In the genomic region with DNA sequence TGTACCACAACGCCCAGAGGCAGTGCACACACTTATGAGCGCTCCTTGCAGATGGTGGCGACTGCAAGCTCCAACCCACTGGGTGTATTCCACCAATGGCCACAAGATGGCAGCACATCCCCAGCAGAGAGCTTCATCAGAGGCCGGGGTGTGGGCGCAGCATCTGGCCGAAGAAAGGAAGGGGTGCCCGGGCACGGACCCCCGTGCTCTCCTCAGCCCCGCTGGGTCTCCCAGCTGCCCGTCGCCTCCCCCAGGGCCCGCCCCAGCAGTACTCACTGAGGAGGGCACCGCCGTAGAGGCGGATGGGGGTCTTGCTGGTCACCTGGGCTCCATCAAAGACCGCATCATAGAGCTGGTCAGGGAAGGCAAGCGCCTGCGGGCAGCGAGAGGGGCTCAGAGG, we compare ENCODE assay signal across 8 cellular contexts. TPM values are rescaled to one million over a fixed set of nuclear protein-coding genes. Genes with fewer than 3 reads are reported as not detected.
DNase-seq lines count a peak whose midpoint lies in the region; ATAC-seq and TF ChIP-seq lines count a peak whose summit lies in the region.

No MANE protein-coding gene starts in this region.

- H3K9me2 ChIP-seq in GM23338 (ENCODE audit: insufficient read depth): no peaks in the 10 kb centered on the region

- H3K36me3 Mint-ChIP-seq in GM23338 (ENCODE audit: low read depth): peaks cover 12% of the 10 kb centered on the region

- H3K27ac ChIP-seq in GM23338 (ENCODE audit: low read depth) (no peak overlapping the region), iPS-20b (ENCODE audit: low read length) (no peak overlapping the region)

- no peaks in the 10 kb centered on the region for H3K9me3 Mint-ChIP-seq in GM23338

- no peak overlapping the region for H2AFZ ChIP-seq in GM23338

- H3F3A ChIP-seq in GM23338 (replicated peaks; ENCODE audit: low read depth): no peaks in the 10 kb centered on the region

- DNase-seq in DMS 273 (lab: John Stamatoyannopoulos, UW; ENCODE audit: unreplicated experiment): peak; percentile 87
- peak; percentile 90 for DNase-seq in GM23338 (ENCODE audit: low spot score)
- peak; percentile 73 for DNase-seq in NCI-H1694 treated with DMSO at 0.1 percent for 48 hours (lab: John Stamatoyannopoulos, UW)
- DNase-seq in T1000 (lab: John Stamatoyannopoulos, UW): peak; percentile 55
- peak; percentile 76 for DNase-seq in astrocyte of the spinal cord (ENCODE audit: low read depth, low spot score)
- peak; percentile 73 to 88 (median 75) for DNase-seq in stimulated activated CD4-positive, alpha-beta T cell treated with anti-CD3 and anti-CD28 coated beads, Interleukin-12 subunit alpha, Interleukin-12 subunit beta, amount 100 ng/mL, for 48 hours (ENCODE audit: low read depth in 2 of 3, low spot score in 1 of 3)

- no peaks in the 10 kb centered on the region for H3K9me3 ChIP-seq in iPS-20b (ENCODE audit: insufficient read depth, low read depth, low read length)

- H3K36me3 ChIP-seq in GM23338 (ENCODE audit: insufficient read depth): no peaks in the 10 kb centered on the region
- H3K36me3 ChIP-seq in iPS-20b (ENCODE audit: insufficient read depth, low read depth, low read length): peaks cover 4% of the 10 kb centered on the region; the same call in 1 of the 2 replicates

- H3K27me3 Mint-ChIP-seq in GM23338 (ENCODE audit: insufficient read depth, low read depth, poor library complexity): peaks cover 14% of the 10 kb centered on the region

- no peaks in the 10 kb centered on the region for H4K20me1 ChIP-seq in GM23338 (replicated peaks; ENCODE audit: insufficient read depth)

- H3K9ac ChIP-seq in iPS-20b (ENCODE audit: low read depth, low read length): no peak overlapping the region

- peak; percentile 84 to 95 for TF ChIP-seq CTCF in GM23338 (conservative IDR thresholded peaks at IDR 0.05; ENCODE audit: low read depth in 2 of 2)
- peak; percentile 92 for TF ChIP-seq CTCF in astrocyte of the spinal cord (IDR thresholded peaks at IDR 0.05; ENCODE audit: low read depth, low read length)

- H3K4me3 Mint-ChIP-seq in GM23338: no peak overlapping the region

- ATAC-seq in GM23338 (peak; percentile 80), HG02840 (IDR thresholded peaks at IDR 0.05; ENCODE audit: low FRiP score, unreplicated experiment) (no peak)

- H3K4me2 ChIP-seq in GM23338: peak overlapping the region; percentile 75

- no peak overlapping the region for H3K27ac Mint-ChIP-seq in GM23338

- no peaks in the 10 kb centered on the region for H3K27me3 ChIP-seq in GM23338 (ENCODE audit: insufficient read depth)
- no peaks in the 10 kb centered on the region for H3K27me3 ChIP-seq in iPS-20b (ENCODE audit: insufficient read depth, low read length)

- peaks cover 25% of the 10 kb centered on the region for H3K4me1 Mint-ChIP-seq in GM23338

- H3K4me1 ChIP-seq in GM23338 (ENCODE audit: insufficient read depth) (peaks cover 7% of the 10 kb centered on the region; the same call in 1 of the 2 replicates), iPS-20b (ENCODE audit: insufficient read depth, low read length) (no peaks in the 10 kb centered on the region; the same call in 1 of the 2 replicates)

- in situ Hi-C loops in astrocyte of the spinal cord (cut with HindIII; ENCODE audit: low sequenced_read_pairs): no loop called here

- H3K79me2 ChIP-seq in GM23338 (replicated peaks; ENCODE audit: insufficient read depth): no peaks in the 10 kb centered on the region

- H3K4me3 ChIP-seq in GM23338: peak overlapping the region; percentile 45; the same call in 1 of the 2 replicates
- no peak overlapping the region for H3K4me3 ChIP-seq in astrocyte of the spinal cord (ENCODE audit: low read depth, low read length)
- H3K4me3 ChIP-seq in iPS-20b (ENCODE audit: low read length): peak overlapping the region; percentile 44; the same call in 1 of the 2 replicates

TF ChIP-seq in GM23338, 12 proteins besides CTCF, POLR2A, EP300 and RAD21 (continues in another document):
- no peak for TF ChIP-seq EZH2phosphoT487 (IDR thresholded peaks at IDR 0.05; ENCODE audit: unreplicated experiment)
- TF ChIP-seq, protein P1, sequence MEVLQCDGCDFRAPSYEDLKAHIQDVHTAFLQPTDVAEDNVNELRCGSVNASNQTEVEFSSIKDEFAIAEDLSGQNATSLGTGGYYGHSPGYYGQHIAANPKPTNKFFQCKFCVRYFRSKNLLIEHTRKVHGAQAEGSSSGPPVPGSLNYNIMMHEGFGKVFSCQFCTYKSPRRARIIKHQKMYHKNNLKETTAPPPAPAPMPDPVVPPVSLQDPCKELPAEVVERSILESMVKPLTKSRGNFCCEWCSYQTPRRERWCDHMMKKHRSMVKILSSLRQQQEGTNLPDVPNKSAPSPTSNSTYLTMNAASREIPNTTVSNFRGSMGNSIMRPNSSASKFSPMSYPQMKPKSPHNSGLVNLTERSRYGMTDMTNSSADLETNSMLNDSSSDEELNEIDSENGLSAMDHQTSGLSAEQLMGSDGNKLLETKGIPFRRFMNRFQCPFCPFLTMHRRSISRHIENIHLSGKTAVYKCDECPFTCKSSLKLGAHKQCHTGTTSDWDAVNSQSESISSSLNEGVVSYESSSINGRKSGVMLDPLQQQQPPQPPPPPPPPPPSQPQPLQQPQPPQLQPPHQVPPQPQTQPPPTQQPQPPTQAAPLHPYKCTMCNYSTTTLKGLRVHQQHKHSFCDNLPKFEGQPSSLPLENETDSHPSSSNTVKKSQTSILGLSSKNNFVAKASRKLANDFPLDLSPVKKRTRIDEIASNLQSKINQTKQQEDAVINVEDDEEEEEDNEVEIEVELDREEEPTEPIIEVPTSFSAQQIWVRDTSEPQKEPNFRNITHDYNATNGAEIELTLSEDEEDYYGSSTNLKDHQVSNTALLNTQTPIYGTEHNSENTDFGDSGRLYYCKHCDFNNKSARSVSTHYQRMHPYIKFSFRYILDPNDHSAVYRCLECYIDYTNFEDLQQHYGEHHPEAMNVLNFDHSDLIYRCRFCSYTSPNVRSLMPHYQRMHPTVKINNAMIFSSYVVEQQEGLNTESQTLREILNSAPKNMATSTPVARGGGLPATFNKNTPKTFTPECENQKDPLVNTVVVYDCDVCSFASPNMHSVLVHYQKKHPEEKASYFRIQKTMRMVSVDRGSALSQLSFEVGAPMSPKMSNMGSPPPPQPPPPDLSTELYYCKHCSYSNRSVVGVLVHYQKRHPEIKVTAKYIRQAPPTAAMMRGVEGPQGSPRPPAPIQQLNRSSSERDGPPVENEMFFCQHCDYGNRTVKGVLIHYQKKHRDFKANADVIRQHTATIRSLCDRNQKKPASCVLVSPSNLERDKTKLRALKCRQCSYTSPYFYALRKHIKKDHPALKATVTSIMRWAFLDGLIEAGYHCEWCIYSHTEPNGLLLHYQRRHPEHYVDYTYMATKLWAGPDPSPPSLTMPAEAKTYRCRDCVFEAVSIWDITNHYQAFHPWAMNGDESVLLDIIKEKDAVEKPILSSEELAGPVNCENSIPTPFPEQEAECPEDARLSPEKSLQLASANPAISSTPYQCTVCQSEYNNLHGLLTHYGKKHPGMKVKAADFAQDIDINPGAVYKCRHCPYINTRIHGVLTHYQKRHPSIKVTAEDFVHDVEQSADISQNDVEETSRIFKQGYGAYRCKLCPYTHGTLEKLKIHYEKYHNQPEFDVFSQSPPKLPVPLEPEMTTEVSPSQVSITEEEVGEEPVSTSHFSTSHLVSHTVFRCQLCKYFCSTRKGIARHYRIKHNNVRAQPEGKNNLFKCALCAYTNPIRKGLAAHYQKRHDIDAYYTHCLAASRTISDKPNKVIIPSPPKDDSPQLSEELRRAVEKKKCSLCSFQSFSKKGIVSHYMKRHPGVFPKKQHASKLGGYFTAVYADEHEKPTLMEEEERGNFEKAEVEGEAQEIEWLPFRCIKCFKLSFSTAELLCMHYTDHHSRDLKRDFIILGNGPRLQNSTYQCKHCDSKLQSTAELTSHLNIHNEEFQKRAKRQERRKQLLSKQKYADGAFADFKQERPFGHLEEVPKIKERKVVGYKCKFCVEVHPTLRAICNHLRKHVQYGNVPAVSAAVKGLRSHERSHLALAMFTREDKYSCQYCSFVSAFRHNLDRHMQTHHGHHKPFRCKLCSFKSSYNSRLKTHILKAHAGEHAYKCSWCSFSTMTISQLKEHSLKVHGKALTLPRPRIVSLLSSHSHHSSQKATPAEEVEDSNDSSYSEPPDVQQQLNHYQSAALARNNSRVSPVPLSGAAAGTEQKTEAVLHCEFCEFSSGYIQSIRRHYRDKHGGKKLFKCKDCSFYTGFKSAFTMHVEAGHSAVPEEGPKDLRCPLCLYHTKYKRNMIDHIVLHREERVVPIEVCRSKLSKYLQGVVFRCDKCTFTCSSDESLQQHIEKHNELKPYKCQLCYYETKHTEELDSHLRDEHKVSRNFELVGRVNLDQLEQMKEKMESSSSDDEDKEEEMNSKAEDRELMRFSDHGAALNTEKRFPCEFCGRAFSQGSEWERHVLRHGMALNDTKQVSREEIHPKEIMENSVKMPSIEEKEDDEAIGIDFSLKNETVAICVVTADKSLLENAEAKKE (CRISPR knock-in tag; IDR thresholded peaks at IDR 0.05): no peak
- TF ChIP-seq ZNF114 (CRISPR knock-in tag; IDR thresholded peaks at IDR 0.05): no peak
- TF ChIP-seq, protein P2, sequence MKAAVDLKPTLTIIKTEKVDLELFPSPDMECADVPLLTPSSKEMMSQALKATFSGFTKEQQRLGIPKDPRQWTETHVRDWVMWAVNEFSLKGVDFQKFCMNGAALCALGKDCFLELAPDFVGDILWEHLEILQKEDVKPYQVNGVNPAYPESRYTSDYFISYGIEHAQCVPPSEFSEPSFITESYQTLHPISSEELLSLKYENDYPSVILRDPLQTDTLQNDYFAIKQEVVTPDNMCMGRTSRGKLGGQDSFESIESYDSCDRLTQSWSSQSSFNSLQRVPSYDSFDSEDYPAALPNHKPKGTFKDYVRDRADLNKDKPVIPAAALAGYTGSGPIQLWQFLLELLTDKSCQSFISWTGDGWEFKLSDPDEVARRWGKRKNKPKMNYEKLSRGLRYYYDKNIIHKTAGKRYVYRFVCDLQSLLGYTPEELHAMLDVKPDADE (IDR thresholded peaks at IDR 0.05): no peak
- no peak for TF ChIP-seq EZH2 (IDR thresholded peaks at IDR 0.05; ENCODE audit: low read depth, unreplicated experiment)
- no peak for TF ChIP-seq JUNB (IDR thresholded peaks at IDR 0.05; ENCODE audit: unreplicated experiment)
- TF ChIP-seq NANOG (IDR thresholded peaks at IDR 0.05; ENCODE audit: borderline replicate concordance): no peak
- TF ChIP-seq CREB1 (CRISPR knock-in tag; IDR thresholded peaks at IDR 0.05; ENCODE audit: low read depth): no peak
- no peak for TF ChIP-seq ZNF331 (CRISPR knock-in tag; IDR thresholded peaks at IDR 0.05; ENCODE audit: low read depth)

RNA-seq across cellular contexts. Expression of a gene that starts 14.2 kb away (rescaled TPM):
- total RNA-seq in GM23338 (2014; rRNA removed; shearing (Covaris generic)): 33.4 and 43.9 TPM in 2 replicates
- 22.5 and 23.5 TPM in 2 replicates for polyA plus RNA-seq in GM23338 (2016; fragmentation: Nextera tagmentation; extraction: Ambion mirVana)
